In genomic region chr1:16516694-16517388, GRCh38 we compare ENCODE assay signal across 1 cellular context.
TF ChIP-seq lines count a peak whose summit lies in the region.
"Not testable (repeated sequence)": the region's sequence is repeated elsewhere in the genome, so short reads cannot be mapped to it uniquely, and the experiment has no call there.

No MANE protein-coding gene starts in this region.

TF ChIP-seq in K562, 482 proteins besides CTCF, POLR2A, EP300 and RAD21 (continued from another document and continues in another):
- TF ChIP-seq DDX20 (tag; IDR thresholded peaks at IDR 0.05; ENCODE audit: low read depth), result peak; percentile 94
- TF ChIP-seq TEAD2 (tag; IDR thresholded peaks at IDR 0.05), result peak; percentile 80; the same call in 1 of the 2 replicates
- peak; percentile 54; the same call in 1 of the 2 replicates for TF ChIP-seq CC2D1A (IDR thresholded peaks at IDR 0.05)
- peak; percentile 88 for TF ChIP-seq ZNF79 (CRISPR knock-in tag; IDR thresholded peaks at IDR 0.05; ENCODE audit: low read depth)
- TF ChIP-seq NR2C2, CEBPG (CRISPR knock-in tag; IDR thresholded peaks at IDR 0.05): not testable (repeated sequence)
- peak; percentile 42; the same call in 1 of the 2 replicates for TF ChIP-seq NR2C2 (tag; IDR thresholded peaks at IDR 0.05)
- TF ChIP-seq PATZ1 (CRISPR knock-in tag; IDR thresholded peaks at IDR 0.05; ENCODE audit: borderline replicate concordance), result peak; percentile 82; the same call in 1 of the 2 replicates
- peak; percentile 30; the same call in 1 of the 2 replicates for TF ChIP-seq FOXJ2 (tag; IDR thresholded peaks at IDR 0.05)
- peak; percentile 88 for TF ChIP-seq ZNF449 (CRISPR knock-in tag; IDR thresholded peaks at IDR 0.05)
- TF ChIP-seq ZNF584 (CRISPR knock-in tag; IDR thresholded peaks at IDR 0.05; ENCODE audit: low read depth), result peak; percentile 87; the same call in 1 of the 2 replicates
- 0 out of 2 replicates have a peak, but pooled peaks have one; percentile 22 for TF ChIP-seq STAT5B (CRISPR knock-in tag; IDR thresholded peaks at IDR 0.05)
- peak; percentile 89 for TF ChIP-seq ZNF766 (CRISPR knock-in tag; conservative IDR thresholded peaks at IDR 0.05)
- peak; percentile 94 for TF ChIP-seq ZNF592 (IDR thresholded peaks at IDR 0.05)
- peak; percentile 91 for TF ChIP-seq HDAC8 (tag; IDR thresholded peaks at IDR 0.05)
- TF ChIP-seq ZNF395 (CRISPR knock-in tag; IDR thresholded peaks at IDR 0.05), result peak; percentile 68
- peak; percentile 89 for TF ChIP-seq SMAD4 (CRISPR knock-in tag; conservative IDR thresholded peaks at IDR 0.05)
- peak; percentile 88 for TF ChIP-seq SMAD3 (CRISPR knock-in tag; conservative IDR thresholded peaks at IDR 0.05)
- peak; percentile 92; the same call in 1 of the 2 replicates for TF ChIP-seq CREB5 (CRISPR knock-in tag; IDR thresholded peaks at IDR 0.05)
- peak; percentile 70; the same call in 1 of the 2 replicates for TF ChIP-seq E4F1 (CRISPR knock-in tag; IDR thresholded peaks at IDR 0.05; ENCODE audit: borderline replicate concordance)
- TF ChIP-seq RHOXF2B (CRISPR knock-in tag; conservative IDR thresholded peaks at IDR 0.05), result 0 out of 2 replicates have a peak, but pooled peaks have one; percentile 58
- TF ChIP-seq ZNF668 (CRISPR knock-in tag; IDR thresholded peaks at IDR 0.05), result peak; percentile 71
- peak in 1 of 2 experiments; percentile 7; a peak in 1 of 4 replicates for TF ChIP-seq CEBPG (tag; conservative IDR thresholded peaks at IDR 0.05 in 1 of 2, IDR thresholded peaks at IDR 0.05 in 1 of 2)
- peak; percentile 93 for TF ChIP-seq HINFP (tag; conservative IDR thresholded peaks at IDR 0.05; ENCODE audit: low read depth)
- TF ChIP-seq PYGO2 (tag; IDR thresholded peaks at IDR 0.05), result peak; percentile 85
- TF ChIP-seq GTF2A2 (tag; IDR thresholded peaks at IDR 0.05), result peak; percentile 69; the same call in 1 of the 2 replicates
- peak; percentile 96 for TF ChIP-seq ZBTB9 (CRISPR knock-in tag; IDR thresholded peaks at IDR 0.05)
- peak in 1 of 3 experiments; percentile 47; a peak in 1 of 6 replicates for TF ChIP-seq ZBTB11 (CRISPR knock-in tag; IDR thresholded peaks at IDR 0.05)
- 0 out of 2 replicates have a peak, but pooled peaks have one; percentile 25 for TF ChIP-seq TCF15 (CRISPR knock-in tag; IDR thresholded peaks at IDR 0.05)
- TF ChIP-seq ZNF76 (CRISPR knock-in tag; IDR thresholded peaks at IDR 0.05; ENCODE audit: borderline replicate concordance), result 0 out of 2 replicates have a peak, but pooled peaks have one; percentile 51
- peak; percentile 93 for TF ChIP-seq ZNF644 (tag; IDR thresholded peaks at IDR 0.05; ENCODE audit: low read depth)
- TF ChIP-seq HIVEP1 (CRISPR knock-in tag; IDR thresholded peaks at IDR 0.05), result 0 out of 2 replicates have a peak, but pooled peaks have one; percentile 73
- TF ChIP-seq ZNF134 (CRISPR knock-in tag; conservative IDR thresholded peaks at IDR 0.05), result peak; percentile 69
- TF ChIP-seq ZNF197 (CRISPR knock-in tag; IDR thresholded peaks at IDR 0.05; ENCODE audit: low read depth), result 0 out of 2 replicates have a peak, but pooled peaks have one; percentile 39
- TF ChIP-seq L3MBTL2 (IDR thresholded peaks at IDR 0.05), result peak; percentile 71
- 0 out of 2 replicates have a peak, but pooled peaks have one; percentile 22 for TF ChIP-seq SNAPC5 (CRISPR knock-in tag; IDR thresholded peaks at IDR 0.05)
- peak; percentile 92 for TF ChIP-seq KLF6 (CRISPR knock-in tag; IDR thresholded peaks at IDR 0.05; ENCODE audit: borderline replicate concordance)
